Comparison of ENCODE assay signal across 8 cellular contexts in the genomic region with DNA sequence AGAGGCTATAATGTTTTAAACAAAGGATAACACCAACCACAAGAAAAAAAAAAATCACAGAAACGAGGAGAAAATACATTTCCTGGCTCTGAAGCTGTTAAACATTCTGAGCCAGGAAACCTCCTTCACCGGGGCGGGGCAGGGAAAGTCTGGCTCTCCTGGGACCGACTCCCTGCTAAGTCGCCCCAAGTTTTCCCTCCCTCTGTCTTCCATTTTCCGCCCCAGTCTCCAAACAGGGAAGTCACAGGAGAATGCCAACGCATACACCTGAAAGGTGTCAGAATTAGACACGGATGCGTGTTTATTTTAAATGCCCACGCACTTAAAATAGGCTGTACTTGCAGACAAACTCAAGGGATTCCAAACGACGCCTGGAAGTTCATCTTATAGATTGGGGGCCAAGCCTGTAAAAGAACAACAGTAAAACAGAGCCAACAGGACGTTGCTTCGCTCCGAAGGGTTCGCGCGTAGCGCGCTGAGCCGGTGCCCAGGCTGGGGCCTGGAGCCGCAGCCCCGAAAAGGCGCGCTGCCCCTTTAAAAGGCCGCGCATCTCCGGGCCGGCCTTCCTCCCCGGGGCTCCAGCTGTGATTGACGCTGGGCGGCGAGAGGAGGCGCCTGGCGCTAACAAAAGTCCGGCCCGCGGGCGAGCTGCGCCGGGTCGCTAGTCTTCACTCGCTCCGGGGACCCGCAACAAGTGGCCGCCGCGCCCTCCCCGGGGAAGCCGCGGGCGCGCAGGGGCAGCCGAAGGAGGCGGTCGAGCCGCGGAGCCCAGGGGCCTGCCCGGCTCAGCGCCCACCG. TPM values are rescaled to one million over a fixed set of nuclear protein-coding genes. Genes with fewer than 3 reads are reported as not detected.
DNase-seq lines count a peak whose midpoint lies in the region; ATAC-seq and TF ChIP-seq lines count a peak whose summit lies in the region.

TSS of gene FBXL7 (plus strand) at position 653 of the 798 bp plus-strand sequence.

- H3K4me3 ChIP-seq in GM06990 (replicated peaks; ENCODE audit: low read depth, low read length) = no peak within 1 kb of the TSS
- H3K4me3 ChIP-seq in cardiac fibroblast (replicated peaks in 1 of 2; ENCODE audit: low read depth in 2 of 2, low read length in 2 of 2) = peak within 1 kb of the TSS; percentile 80 to 96
- peak within 1 kb of the TSS; percentile 37 to 51 (median 43) for H3K4me3 ChIP-seq in skin epidermis

- no peaks in the 10 kb centered on the region for H3K36me3 ChIP-seq in GM06990 (ENCODE audit: control insufficient read depth, insufficient read depth, low read length)

- DNase-seq in GM06990 (ENCODE audit: extremely low read depth, insufficient read length) (peak; percentile 3), LHCN-M2 (ENCODE audit: low read depth) (peak; percentile 79), cardiac fibroblast (ENCODE audit: low read depth in 2 of 2) (peak; percentile 80 to 84), iris pigment epithelial cell (ENCODE audit: low read depth) (peak; percentile 85)
- no peak for DNase-seq in activated naive CD4-positive, alpha-beta T cell treated with Interleukin-2 at 50 U/mL for 16 hours

- H3K27me3 ChIP-seq in GM06990 (replicated peaks; ENCODE audit: control insufficient read depth, insufficient read depth, low read length) = no peaks in the 10 kb centered on the region

- peak within 1 kb of the TSS; percentile 22 to 91 (median 69) for H3K27ac ChIP-seq in skin epidermis

- TF ChIP-seq CTCF in GM06990 (IDR thresholded peaks at IDR 0.05; ENCODE audit: insufficient read depth, low read length, poor library complexity, severe bottlenecking) (no peak), cardiac fibroblast (IDR thresholded peaks at IDR 0.05; ENCODE audit: low read depth, low read length) (no peak)

- ATAC-seq in HG02981 (IDR thresholded peaks at IDR 0.05; ENCODE audit: unreplicated experiment) = no peak
- no peak for ATAC-seq in GM21381 (IDR thresholded peaks at IDR 0.05; ENCODE audit: unreplicated experiment)

RNA-seq across cellular contexts. Expression of gene FBXL7, which starts in this region (rescaled TPM):
- total RNA-seq in LHCN-M2 (2014; rRNA removed) = 6.2 and 7.6 TPM in 2 replicates
- polyA plus RNA-seq in LHCN-M2 (2012) = 6.8 TPM
